Comparison of ENCODE assay signal across 8 cellular contexts in genomic region chr5:172765766-172766286, GRCh38. TPM values are rescaled to one million over a fixed set of nuclear protein-coding genes. Genes with fewer than 3 reads are reported as not detected.
DNase-seq lines count a peak whose midpoint lies in the region; ATAC-seq and TF ChIP-seq lines count a peak whose summit lies in the region.

No MANE protein-coding gene starts in this region.

- peaks cover 45% of the 10 kb centered on the region for H3K4me1 Mint-ChIP-seq in activated naive CD4-positive, alpha-beta T cell treated with anti-CD3 and anti-CD28 coated beads for 36 hours (ENCODE audit: low read depth)
- H3K4me1 Mint-ChIP-seq in central memory CD8-positive, alpha-beta T cell = peaks cover 60% of the 10 kb centered on the region
- peaks cover 34% of the 10 kb centered on the region for H3K4me1 Mint-ChIP-seq in memory B cell

- peak overlapping the region; percentile 99 for H3K27ac ChIP-seq in upper lobe of right lung

- peaks cover 16% of the 10 kb centered on the region for H3K4me1 ChIP-seq in upper lobe of right lung

- H3K36me3 Mint-ChIP-seq in activated naive CD4-positive, alpha-beta T cell treated with anti-CD3 and anti-CD28 coated beads for 36 hours (ENCODE audit: low read depth) = peaks cover 14% of the 10 kb centered on the region
- peaks cover 63% of the 10 kb centered on the region for H3K36me3 Mint-ChIP-seq in central memory CD8-positive, alpha-beta T cell (ENCODE audit: insufficient read depth)
- H3K36me3 Mint-ChIP-seq in memory B cell = peaks cover 16% of the 10 kb centered on the region

- no peaks in the 10 kb centered on the region for H3K9me3 Mint-ChIP-seq in activated naive CD4-positive, alpha-beta T cell treated with anti-CD3 and anti-CD28 coated beads for 36 hours
- H3K9me3 Mint-ChIP-seq in central memory CD8-positive, alpha-beta T cell = no peaks in the 10 kb centered on the region
- H3K9me3 Mint-ChIP-seq in memory B cell = no peaks in the 10 kb centered on the region

- no peak for ATAC-seq in central memory CD8-positive, alpha-beta T cell (replicated peaks; ENCODE audit: extremely low read depth, poor library complexity, severe bottlenecking)
- ATAC-seq in memory B cell (ENCODE audit: low read depth) (no peak), upper lobe of right lung (peak; percentile 4), GM18498 (IDR thresholded peaks at IDR 0.05; ENCODE audit: unreplicated experiment) (no peak)

- peaks cover 35% of the 10 kb centered on the region for H3K36me3 ChIP-seq in upper lobe of right lung

- H3K27me3 ChIP-seq in upper lobe of right lung = no peaks in the 10 kb centered on the region

- in situ Hi-C loops in G401 (cut with HindIII; ENCODE audit: low sequenced_read_pairs) = no loop called here

- no peaks in the 10 kb centered on the region for H3K9me3 ChIP-seq in upper lobe of right lung

- intact Hi-C loops in activated naive CD4-positive, alpha-beta T cell treated with anti-CD3 and anti-CD28 coated beads for 36 hours (cut with micrococcal nuclease) = loop anchor here (1.0 to 5.0 kb wide), 9 partner anchors 7 to 579 kb away; partner anchors contain the start of genes BNIP1, ERGIC1, NKX2-5 and RPL26L1
- intact Hi-C loops in upper lobe of right lung (cut with DNase I) = loop anchor here (5.0 kb wide), 1 partner anchor 49 kb away; no protein-coding TSS in a partner anchor

- peak overlapping the region; percentile 84 for H3K4me3 ChIP-seq in upper lobe of right lung

- no peak for DNase-seq in activated naive CD4-positive, alpha-beta T cell treated with anti-CD3 and anti-CD28 coated beads for 36 hours
- DNase-seq in activated naive CD4-positive, alpha-beta T cell treated with anti-CD3 and anti-CD28 coated beads, Interleukin-2, amount 50 U/mL, for 16 hours = no peak
- DNase-seq in central memory CD8-positive, alpha-beta T cell (ENCODE audit: low spot score in 2 of 2) = peak in 1 of 2 donors; percentile 38
- DNase-seq in memory B cell (ENCODE audit: low spot score in 2 of 2) (no peak), upper lobe of right lung (no peak), HPDE6-E6E7 (ENCODE audit: extremely low spot score) (no peak), G401 (ENCODE audit: low spot score) (no peak)

- peak overlapping the region; percentile 87 for H3K27ac Mint-ChIP-seq in activated naive CD4-positive, alpha-beta T cell treated with anti-CD3 and anti-CD28 coated beads for 36 hours
- peak overlapping the region; percentile 99 for H3K27ac Mint-ChIP-seq in central memory CD8-positive, alpha-beta T cell (ENCODE audit: low read depth)
- H3K27ac Mint-ChIP-seq in memory B cell = peak overlapping the region; percentile 100

- peak overlapping the region; percentile 77 for H3K4me3 Mint-ChIP-seq in activated naive CD4-positive, alpha-beta T cell treated with anti-CD3 and anti-CD28 coated beads for 36 hours
- peak overlapping the region; percentile 94 for H3K4me3 Mint-ChIP-seq in central memory CD8-positive, alpha-beta T cell
- peak overlapping the region; percentile 87 for H3K4me3 Mint-ChIP-seq in memory B cell

- no peaks in the 10 kb centered on the region for H3K27me3 Mint-ChIP-seq in activated naive CD4-positive, alpha-beta T cell treated with anti-CD3 and anti-CD28 coated beads for 36 hours (ENCODE audit: low read depth)
- no peaks in the 10 kb centered on the region for H3K27me3 Mint-ChIP-seq in central memory CD8-positive, alpha-beta T cell
- no peaks in the 10 kb centered on the region for H3K27me3 Mint-ChIP-seq in memory B cell

- CTCF ChIA-PET in activated naive CD4-positive, alpha-beta T cell treated with anti-CD3 and anti-CD28 coated beads for 36 hours (lab: Charles Lee) = interaction anchor here (1.4 to 1.9 kb wide), 3 partner anchors 46 to 167 kb away, joined by 3 to 5 read pairs (median 4); no protein-coding TSS in a partner anchor

- TF ChIP-seq CTCF in upper lobe of right lung (IDR thresholded peaks at IDR 0.05) = no peak

RNA-seq across cellular contexts. Expression of gene DUSP1, which starts 5.2 kb away (rescaled TPM):
- 1 to 10 TPM; 7.0 to 7.3 TPM for total RNA-seq in activated naive CD4-positive, alpha-beta T cell treated with anti-CD3 and anti-CD28 coated beads for 36 hours
- 382 TPM for total RNA-seq in upper lobe of right lung
- total RNA-seq in G401 (2014; rRNA removed; shearing (Covaris generic)) = 36.6 and 39.1 TPM in 2 replicates
